22 cellular contexts compared by ENCODE assay signal in the genomic region with DNA sequence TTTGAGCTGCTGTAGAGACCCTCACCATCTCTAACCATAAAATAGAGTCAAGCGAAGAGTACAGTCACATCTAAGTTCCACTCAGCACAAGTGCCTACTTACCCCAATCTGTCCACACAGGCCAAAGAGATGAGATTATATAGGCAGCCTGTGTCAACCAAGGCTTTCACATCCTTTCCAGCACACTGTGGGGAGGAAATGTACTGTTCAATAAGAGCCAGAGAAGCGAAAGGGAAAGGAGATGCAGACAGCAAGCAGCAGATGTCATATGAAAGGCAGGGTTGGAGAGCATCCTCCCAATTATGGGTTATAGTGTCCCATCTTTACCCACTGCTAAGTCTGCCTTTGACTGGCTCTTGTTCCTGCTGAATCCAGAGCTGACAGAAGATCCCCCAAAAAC. TPM values are rescaled to one million over a fixed set of nuclear protein-coding genes. Genes with fewer than 3 reads are reported as not detected.
A peak's percentile ranks its signal among the peaks of the same experiment; 100 is the strongest.
DNase-seq lines count a peak whose midpoint lies in the region; ATAC-seq, FAIRE-seq and TF ChIP-seq lines count a peak whose summit lies in the region.
"Had no signal": no experiment of that assay in that cellular context is flagged by ENCODE, and none has a peak within 500 bp of the region (broad histone marks: within the 10 kb centered on the region; RNA-seq: fewer than 3 reads in every experiment).

No MANE protein-coding gene starts in this region.

- ATAC-seq in GM18909 (IDR thresholded peaks at IDR 0.05; ENCODE audit: poor library complexity, unreplicated experiment), result no peak
- no peak for ATAC-seq in Right ventricle myocardium superior (ENCODE audit: poor library complexity)
- ATAC-seq: Right ventricle myocardium inferior had no signal

- no peaks in the 10 kb centered on the region for H3K9me3 Mint-ChIP-seq in activated CD4-positive, alpha-beta T cell treated with anti-CD3 and anti-CD28 coated beads, Interleukin-2, amount 10 ng/mL, durations not matched to agents 7 days and 5 days
- H3K9me3 Mint-ChIP-seq in T-helper 1 cell treated with Interleukin-12 subunit alpha and Interleukin-12 subunit beta and Interleukin-4 antibody, amounts not matched to agents 30 μg/mL and 1 μg/mL, for 36 hours, result no peaks in the 10 kb centered on the region
- H3K9me3 Mint-ChIP-seq: CD4-positive, alpha-beta memory T cell had no signal

- H3K27me3 Mint-ChIP-seq in activated CD4-positive, alpha-beta T cell treated with anti-CD3 and anti-CD28 coated beads, Interleukin-2, amount 10 ng/mL, durations not matched to agents 7 days and 5 days, result peaks cover 14% of the 10 kb centered on the region
- H3K27me3 Mint-ChIP-seq in T-helper 1 cell treated with Interleukin-12 subunit alpha and Interleukin-12 subunit beta and Interleukin-4 antibody, amounts not matched to agents 30 μg/mL and 1 μg/mL, for 36 hours (ENCODE audit: low read depth), result peaks cover 3% of the 10 kb centered on the region

- intact Hi-C loops in Right ventricle myocardium superior (cut with DNase I), result no loop called here

- H3K4me3 Mint-ChIP-seq in activated CD4-positive, alpha-beta T cell treated with anti-CD3 and anti-CD28 coated beads, Interleukin-2, amount 10 ng/mL, durations not matched to agents 7 days and 5 days, result no peak overlapping the region
- no peak overlapping the region for H3K4me3 Mint-ChIP-seq in T-helper 1 cell treated with Interleukin-12 subunit alpha and Interleukin-12 subunit beta and Interleukin-4 antibody, amounts not matched to agents 30 μg/mL and 1 μg/mL, for 36 hours
- H3K4me3 Mint-ChIP-seq: CD4-positive, alpha-beta memory T cell had no signal

- H3K36me3 Mint-ChIP-seq in activated CD4-positive, alpha-beta T cell treated with anti-CD3 and anti-CD28 coated beads, Interleukin-2, amount 10 ng/mL, durations not matched to agents 7 days and 5 days (ENCODE audit: low read depth), result no peaks in the 10 kb centered on the region
- H3K36me3 Mint-ChIP-seq in T-helper 1 cell treated with Interleukin-12 subunit alpha and Interleukin-12 subunit beta and Interleukin-4 antibody, amounts not matched to agents 30 μg/mL and 1 μg/mL, for 36 hours (ENCODE audit: low read depth), result no peaks in the 10 kb centered on the region
- H3K36me3 Mint-ChIP-seq: CD4-positive, alpha-beta memory T cell had no signal

- FAIRE-seq in GM12892 (lab: Jason Lieb, UNC), result peak; percentile 77
- FAIRE-seq: H54 had no signal

- no peak for TF ChIP-seq POLR2A in GM12892 (IDR thresholded peaks at IDR 0.05; ENCODE audit: low read depth, low read length)

- peak; percentile 33 for DNase-seq in activated CD4-positive, alpha-beta T cell treated with anti-CD3 and anti-CD28 coated beads, Interleukin-2, amount 10 ng/mL, durations not matched to agents 7 days and 5 days
- no peak for DNase-seq in activated CD4-positive, alpha-beta T cell treated with anti-CD3 and anti-CD28 coated beads, Interleukin-2, amount 50 U/mL, for 1 hour
- DNase-seq in GM12892 (ENCODE audit: insufficient read length) (no peak), Right ventricle myocardium superior (no peak)
- DNase-seq: 8988T; Caco-2; CD4-positive, alpha-beta memory T cell; DMS 273 treated with DMSO at 0.1 percent for 48 hours; DMS79 treated with DMSO at 0.1 percent for 48 hours; Kasumi-1; NCI-H1417; NCI-H1694 treated with DMSO at 0.1 percent for 48 hours; NCI-H2081 treated with DMSO at 0.1 percent for 48 hours; NCI-H2171 treated with DMSO at 0.1 percent for 48 hours; NCI-H524 treated with DMSO at 0.1 percent for 48 hours; NCI-H82 had no signal

- CTCF ChIA-PET in activated CD4-positive, alpha-beta T cell treated with anti-CD3 and anti-CD28 coated beads, Interleukin-2, amount 10 ng/mL, durations not matched to agents 7 days and 5 days (lab: Charles Lee), result interaction anchor here (0.9 to 1.2 kb wide), 3 partner anchors 10 to 150 kb away, joined by 3 to 4 read pairs (median 4); no protein-coding TSS in a partner anchor

- POLR2A ChIA-PET in activated CD4-positive, alpha-beta T cell treated with anti-CD3 and anti-CD28 coated beads, Interleukin-2, amount 10 ng/mL, durations not matched to agents 7 days and 5 days (lab: Charles Lee), result no interaction called here

- no peak overlapping the region for H3K27ac Mint-ChIP-seq in activated CD4-positive, alpha-beta T cell treated with anti-CD3 and anti-CD28 coated beads, Interleukin-2, amount 10 ng/mL, durations not matched to agents 7 days and 5 days
- H3K27ac Mint-ChIP-seq in T-helper 1 cell treated with Interleukin-12 subunit alpha and Interleukin-12 subunit beta and Interleukin-4 antibody, amounts not matched to agents 30 μg/mL and 1 μg/mL, for 36 hours, result peak overlapping the region; percentile 55
- H3K27ac Mint-ChIP-seq: CD4-positive, alpha-beta memory T cell had no signal

- peaks cover 7% of the 10 kb centered on the region for H3K4me1 Mint-ChIP-seq in activated CD4-positive, alpha-beta T cell treated with anti-CD3 and anti-CD28 coated beads, Interleukin-2, amount 10 ng/mL, durations not matched to agents 7 days and 5 days
- H3K4me1 Mint-ChIP-seq in T-helper 1 cell treated with Interleukin-12 subunit alpha and Interleukin-12 subunit beta and Interleukin-4 antibody, amounts not matched to agents 30 μg/mL and 1 μg/mL, for 36 hours (ENCODE audit: low read depth), result peaks cover 15% of the 10 kb centered on the region
- H3K4me1 Mint-ChIP-seq: CD4-positive, alpha-beta memory T cell had no signal

RNA-seq across cellular contexts. Expression of a gene that starts 16.4 kb away (rescaled TPM):
- total RNA-seq in activated CD4-positive, alpha-beta T cell treated with anti-CD3 and anti-CD28 coated beads, Interleukin-2, amount 10 ng/mL, durations not matched to agents 7 days and 5 days, result under 1 TPM; 0.62 to 0.75 TPM
- not detected for polyA plus RNA-seq in GM12892 (2012; ENCODE audit: missing spikeins)
- 1.0 TPM for total RNA-seq in Right ventricle myocardium superior

RNA-seq across cellular contexts. Expression of a gene that starts 23.2 kb away (rescaled TPM):
- total RNA-seq in activated CD4-positive, alpha-beta T cell treated with anti-CD3 and anti-CD28 coated beads, Interleukin-2, amount 10 ng/mL, durations not matched to agents 7 days and 5 days, result 10 to 100 TPM; 27.7 to 35.2 TPM
- 29.7 TPM for polyA plus RNA-seq in GM12892 (2012; ENCODE audit: missing spikeins)
- total RNA-seq in Right ventricle myocardium superior, result 39.7 TPM

RNA-seq across cellular contexts. Expression of a gene that starts 44.6 kb away (rescaled TPM):
- total RNA-seq in activated CD4-positive, alpha-beta T cell treated with anti-CD3 and anti-CD28 coated beads, Interleukin-2, amount 10 ng/mL, durations not matched to agents 7 days and 5 days, result not detected
- not detected for polyA plus RNA-seq in GM12892 (2012; ENCODE audit: missing spikeins)
- not detected for total RNA-seq in Right ventricle myocardium superior
- total RNA-seq: Caco-2; CD4-positive, alpha-beta memory T cell; MCF 10A; Right ventricle myocardium inferior; SK-MEL-5 had no signal
- polyA plus RNA-seq: CD4-positive, alpha-beta memory T cell had no signal

RNA-seq across cellular contexts. Expression of a gene that starts 54.7 kb away (rescaled TPM):
- total RNA-seq in activated CD4-positive, alpha-beta T cell treated with anti-CD3 and anti-CD28 coated beads, Interleukin-2, amount 10 ng/mL, durations not matched to agents 7 days and 5 days, result not detected
- not detected for polyA plus RNA-seq in GM12892 (2012; ENCODE audit: missing spikeins)
- total RNA-seq in Right ventricle myocardium superior, result not detected
- total RNA-seq: Caco-2; CD4-positive, alpha-beta memory T cell; MCF 10A; Right ventricle myocardium inferior; SK-MEL-5 had no signal
